8 cellular contexts compared by ENCODE assay signal in genomic region chr1:211654838-211655787, GRCh38.
A peak's percentile ranks its signal among the peaks of the same experiment; 100 is the strongest.
DNase-seq lines count a peak whose midpoint lies in the region; ATAC-seq lines count a peak whose summit lies in the region.

No MANE protein-coding gene starts in this region.

- H3K27ac ChIP-seq in caudate nucleus (ENCODE audit: low read depth, low read length) = no peak overlapping the region

- ATAC-seq in GM18870 (IDR thresholded peaks at IDR 0.05; ENCODE audit: unreplicated experiment) (peak; percentile 69), HG03196 (IDR thresholded peaks at IDR 0.05; ENCODE audit: unreplicated experiment) (peak; percentile 78)
- ATAC-seq in activated CD4-positive, CD25-positive, alpha-beta regulatory T cell treated with anti-CD3 and anti-CD28 coated beads, Interleukin-2, amount 50 U/mL, for 24 hours = peak; percentile 84 to 89

- DNase-seq in AG08395 (ENCODE audit: low spot score) = peak; percentile 89
- peak; percentile 60 for DNase-seq in NCI-H345 treated with DMSO at 0.1 percent for 48 hours (lab: John Stamatoyannopoulos, UW; ENCODE audit: unreplicated experiment)
- DNase-seq in caudate nucleus (lab: John Stamatoyannopoulos, UW) = peak in 59 of 61 donors; percentile 9 to 92 (median 68)
- peak; percentile 82 for DNase-seq in kidney tubule cell (ENCODE audit: low spot score)
- peak; percentile 86 to 87 for DNase-seq in stimulated activated CD4-positive, alpha-beta T cell treated with anti-CD3 and anti-CD28 coated beads, Interleukin-2, amount 100 ng/mL, for 48 hours
